ENCODE assay signal across 21 cellular contexts in the genomic region with DNA sequence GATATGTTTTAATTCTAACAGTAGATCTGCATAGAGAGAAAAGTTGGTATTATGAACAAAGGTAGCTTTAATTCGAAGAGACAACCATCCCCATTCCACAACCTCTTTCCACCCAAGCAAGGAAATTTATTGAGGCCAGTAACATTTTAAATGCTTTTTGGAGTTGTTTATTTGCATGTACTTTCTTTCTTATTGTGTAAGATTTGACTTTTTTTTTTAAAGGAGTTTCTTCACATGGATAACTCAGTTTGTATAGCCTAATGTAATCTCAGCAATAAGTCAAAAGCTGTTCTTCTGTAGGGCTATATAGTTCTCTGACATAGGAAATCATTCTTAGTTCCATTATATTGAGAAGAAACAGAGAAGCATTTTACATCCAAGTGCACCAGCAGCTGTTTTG.
DNase-seq lines count a peak whose midpoint lies in the region; ATAC-seq and TF ChIP-seq lines count a peak whose summit lies in the region.
"Had no signal": no experiment of that assay in that cellular context is flagged by ENCODE, and none has a peak within 500 bp of the region (broad histone marks: within the 10 kb centered on the region; RNA-seq: fewer than 3 reads in every experiment).

No MANE protein-coding gene starts in this region.

- H3K4me3 Mint-ChIP-seq in CD4-positive, alpha-beta memory T cell = peak overlapping the region in 6 of 8 donors; percentile 19 to 81 (median 24)
- H3K4me3 Mint-ChIP-seq in HFFc6 = peak overlapping the region; percentile 82
- no peak overlapping the region for H3K4me3 Mint-ChIP-seq in activated T-helper 2 cell treated with anti-CD3 and anti-CD28 coated beads, Interferon-gamma antibody, Interleukin-2, Interleukin-4, amounts not matched to agents 10 μg/mL and 5 μg/mL and 100 μg/mL, durations not matched to agents 14 hours and 24 hours and 36 hours (ENCODE audit: low read depth)
- H3K4me3 Mint-ChIP-seq: endodermal cell; IgD-negative memory B cell; stimulated activated naive B cell treated with anti-CD40 and anti-IgM and Interleukin-4, amounts not matched to agents 10 μg/mL and 1 μg/mL and 100 μg/mL, for 72 hours; WTC11 had no signal

- TF ChIP-seq CTCF in HFFc6 (IDR thresholded peaks at IDR 0.05) = no peak

- intact Hi-C loops in CD4-positive, alpha-beta memory T cell (cut with micrococcal nuclease) = no loop called here
- intact Hi-C loops in activated T-helper 2 cell treated with anti-CD3 and anti-CD28 coated beads, Interferon-gamma antibody, Interleukin-2, Interleukin-4, amounts not matched to agents 10 μg/mL and 5 μg/mL and 100 μg/mL, durations not matched to agents 14 hours and 24 hours and 36 hours (cut with micrococcal nuclease) = loop anchor here (2.0 to 5.0 kb wide), 5 partner anchors 39 to 167 kb away; no protein-coding TSS in a partner anchor

- H3K27ac ChIP-seq in CD4-positive, alpha-beta memory T cell (ENCODE audit: low read depth, low read length) = no peak overlapping the region
- H3K27ac ChIP-seq in muscle layer of colon (ENCODE audit: low read depth, low read length) (peak overlapping the region; percentile 70), caudate nucleus (ENCODE audit: low read depth, low read length) (no peak overlapping the region)
- H3K27ac ChIP-seq: BLaER1, gastrocnemius medialis had no signal

- no peak for ATAC-seq in HG03108 (IDR thresholded peaks at IDR 0.05; ENCODE audit: unreplicated experiment)
- ATAC-seq: gastrocnemius medialis; stimulated activated naive B cell treated with anti-CD40 and anti-IgM and Interleukin-4, amounts not matched to agents 10 μg/mL and 1 μg/mL and 100 μg/mL, for 72 hours; WTC11 had no signal

- POLR2A ChIA-PET in CD4-positive, alpha-beta memory T cell (lab: Charles Lee; ENCODE audit: partially characterized antibody) = interaction anchor here (1.5 kb wide), 1 partner anchor 19 kb away, joined by 4 read pairs; no protein-coding TSS in a partner anchor

- H3K27me3 Mint-ChIP-seq in CD4-positive, alpha-beta memory T cell = no peaks in the 10 kb centered on the region
- H3K27me3 Mint-ChIP-seq in HFFc6 (ENCODE audit: insufficient read depth) = peaks cover 3% of the 10 kb centered on the region; the same call in 1 of the 2 replicates
- no peaks in the 10 kb centered on the region for H3K27me3 Mint-ChIP-seq in activated T-helper 2 cell treated with anti-CD3 and anti-CD28 coated beads, Interferon-gamma antibody, Interleukin-2, Interleukin-4, amounts not matched to agents 10 μg/mL and 5 μg/mL and 100 μg/mL, durations not matched to agents 14 hours and 24 hours and 36 hours (ENCODE audit: low read depth)
- H3K27me3 Mint-ChIP-seq: IgD-negative memory B cell; stimulated activated naive B cell treated with anti-CD40 and anti-IgM and Interleukin-4, amounts not matched to agents 10 μg/mL and 1 μg/mL and 100 μg/mL, for 72 hours had no signal

- H3K4me3 ChIP-seq in CD4-positive, alpha-beta memory T cell (ENCODE audit: low read length in 2 of 2) = no peak overlapping the region
- no peak overlapping the region for H3K4me3 ChIP-seq in muscle layer of colon (ENCODE audit: low read depth in 1 of 2, low read length in 2 of 2)
- H3K4me3 ChIP-seq: BLaER1, gastrocnemius medialis, Peyer's patch, upper lobe of left lung had no signal

- peak overlapping the region in 2 of 7 donors; percentile 60 to 61 for H3K27ac Mint-ChIP-seq in CD4-positive, alpha-beta memory T cell
- H3K27ac Mint-ChIP-seq in HFFc6 = peak overlapping the region; percentile 96
- H3K27ac Mint-ChIP-seq in activated T-helper 2 cell treated with anti-CD3 and anti-CD28 coated beads, Interferon-gamma antibody, Interleukin-2, Interleukin-4, amounts not matched to agents 10 μg/mL and 5 μg/mL and 100 μg/mL, durations not matched to agents 14 hours and 24 hours and 36 hours = peak overlapping the region; percentile 35
- H3K27ac Mint-ChIP-seq: endodermal cell; IgD-negative memory B cell; stimulated activated naive B cell treated with anti-CD40 and anti-IgM and Interleukin-4, amounts not matched to agents 10 μg/mL and 1 μg/mL and 100 μg/mL, for 72 hours; WTC11 had no signal

- peaks cover 46 to 87% (median 64%) of the 10 kb centered on the region in 4 donors for H3K4me1 Mint-ChIP-seq in CD4-positive, alpha-beta memory T cell
- H3K4me1 Mint-ChIP-seq in HFFc6 (ENCODE audit: low read depth) = peaks cover 97% of the 10 kb centered on the region
- H3K4me1 Mint-ChIP-seq in activated T-helper 2 cell treated with anti-CD3 and anti-CD28 coated beads, Interferon-gamma antibody, Interleukin-2, Interleukin-4, amounts not matched to agents 10 μg/mL and 5 μg/mL and 100 μg/mL, durations not matched to agents 14 hours and 24 hours and 36 hours (ENCODE audit: low read depth) = peaks cover 66% of the 10 kb centered on the region

- H3K9me3 ChIP-seq in CD4-positive, alpha-beta memory T cell (ENCODE audit: control insufficient read depth in 1 of 2, low read length in 2 of 2) = no peaks in the 10 kb centered on the region
- no peaks in the 10 kb centered on the region for H3K9me3 ChIP-seq in muscle layer of colon (ENCODE audit: low read length)
- H3K9me3 ChIP-seq: BLaER1, gastrocnemius medialis, Peyer's patch, upper lobe of left lung had no signal

- no peak for DNase-seq in CD4-positive, alpha-beta memory T cell
- DNase-seq in HFFc6 (no peak), NCI-H2227 treated with DMSO at 0.1 percent for 48 hours (lab: John Stamatoyannopoulos, UW) (no peak), caudate nucleus (lab: John Stamatoyannopoulos, UW) (no peak)
- no peak for DNase-seq in activated T-helper 2 cell treated with anti-CD3 and anti-CD28 coated beads, Interferon-gamma antibody, Interleukin-2, Interleukin-4, amounts not matched to agents 10 μg/mL and 5 μg/mL and 100 μg/mL, durations not matched to agents 14 hours and 24 hours and 36 hours (ENCODE audit: low spot score)
- no peak for DNase-seq in stimulated activated CD8-positive, alpha-beta memory T cell treated with anti-CD3 and anti-CD28 coated beads, Interleukin-4, amount 100 ng/mL, for 48 hours
- DNase-seq: activated naive CD4-positive, alpha-beta T cell treated with Interleukin-2 at 50 U/mL for 16 hours; central memory CD4-positive, alpha-beta T cell; endodermal cell; gastrocnemius medialis; MV-4-11; NCI-H2081 treated with DMSO at 0.1 percent for 48 hours; Peyer's patch; posterior cingulate gyrus; stimulated activated naive B cell treated with anti-CD40 and anti-IgM and Interleukin-4, amounts not matched to agents 10 μg/mL and 1 μg/mL and 100 μg/mL, for 72 hours; upper lobe of left lung had no signal

- peaks cover 1 to 7% of the 10 kb centered on the region in 2 donors for H3K36me3 Mint-ChIP-seq in CD4-positive, alpha-beta memory T cell
- peaks cover 6% of the 10 kb centered on the region for H3K36me3 Mint-ChIP-seq in HFFc6 (ENCODE audit: low read depth)
- peaks cover 43% of the 10 kb centered on the region for H3K36me3 Mint-ChIP-seq in activated T-helper 2 cell treated with anti-CD3 and anti-CD28 coated beads, Interferon-gamma antibody, Interleukin-2, Interleukin-4, amounts not matched to agents 10 μg/mL and 5 μg/mL and 100 μg/mL, durations not matched to agents 14 hours and 24 hours and 36 hours (ENCODE audit: low read depth)
- H3K36me3 Mint-ChIP-seq: stimulated activated naive B cell treated with anti-CD40 and anti-IgM and Interleukin-4, amounts not matched to agents 10 μg/mL and 1 μg/mL and 100 μg/mL, for 72 hours; WTC11 had no signal

- no peak overlapping the region for H3K9ac ChIP-seq in muscle layer of colon (ENCODE audit: low read length)
- H3K9ac ChIP-seq: BLaER1 had no signal

- CTCF ChIA-PET in CD4-positive, alpha-beta memory T cell (lab: Charles Lee; ENCODE audit: partially characterized antibody) = no interaction called here

- peaks cover 39% of the 10 kb centered on the region for H3K4me1 ChIP-seq in CD4-positive, alpha-beta memory T cell (ENCODE audit: insufficient read depth, low read length)
- peaks cover 63% of the 10 kb centered on the region for H3K4me1 ChIP-seq in muscle layer of colon (ENCODE audit: insufficient read depth, low read length)

- no peaks in the 10 kb centered on the region for H3K36me3 ChIP-seq in CD4-positive, alpha-beta memory T cell (ENCODE audit: insufficient read depth, low read length)
- H3K36me3 ChIP-seq in muscle layer of colon (ENCODE audit: insufficient read depth, low read length) = no peaks in the 10 kb centered on the region
- H3K36me3 ChIP-seq: BLaER1, gastrocnemius medialis, Peyer's patch, upper lobe of left lung had no signal

- no peaks in the 10 kb centered on the region for H3K27me3 ChIP-seq in CD4-positive, alpha-beta memory T cell (ENCODE audit: insufficient read depth, low read length)
- no peaks in the 10 kb centered on the region for H3K27me3 ChIP-seq in muscle layer of colon (ENCODE audit: control insufficient read depth in 1 of 2, insufficient read depth in 2 of 2, low read length in 2 of 2)
- H3K27me3 ChIP-seq: BLaER1, gastrocnemius medialis, Peyer's patch, upper lobe of left lung had no signal

- H3K9me3 Mint-ChIP-seq in CD4-positive, alpha-beta memory T cell = no peaks in the 10 kb centered on the region
- H3K9me3 Mint-ChIP-seq in HFFc6 = no peaks in the 10 kb centered on the region
- no peaks in the 10 kb centered on the region for H3K9me3 Mint-ChIP-seq in activated T-helper 2 cell treated with anti-CD3 and anti-CD28 coated beads, Interferon-gamma antibody, Interleukin-2, Interleukin-4, amounts not matched to agents 10 μg/mL and 5 μg/mL and 100 μg/mL, durations not matched to agents 14 hours and 24 hours and 36 hours
- H3K9me3 Mint-ChIP-seq: endodermal cell; IgD-negative memory B cell; stimulated activated naive B cell treated with anti-CD40 and anti-IgM and Interleukin-4, amounts not matched to agents 10 μg/mL and 1 μg/mL and 100 μg/mL, for 72 hours; WTC11 had no signal
